8 cellular contexts compared by ENCODE assay signal in the genomic region with DNA sequence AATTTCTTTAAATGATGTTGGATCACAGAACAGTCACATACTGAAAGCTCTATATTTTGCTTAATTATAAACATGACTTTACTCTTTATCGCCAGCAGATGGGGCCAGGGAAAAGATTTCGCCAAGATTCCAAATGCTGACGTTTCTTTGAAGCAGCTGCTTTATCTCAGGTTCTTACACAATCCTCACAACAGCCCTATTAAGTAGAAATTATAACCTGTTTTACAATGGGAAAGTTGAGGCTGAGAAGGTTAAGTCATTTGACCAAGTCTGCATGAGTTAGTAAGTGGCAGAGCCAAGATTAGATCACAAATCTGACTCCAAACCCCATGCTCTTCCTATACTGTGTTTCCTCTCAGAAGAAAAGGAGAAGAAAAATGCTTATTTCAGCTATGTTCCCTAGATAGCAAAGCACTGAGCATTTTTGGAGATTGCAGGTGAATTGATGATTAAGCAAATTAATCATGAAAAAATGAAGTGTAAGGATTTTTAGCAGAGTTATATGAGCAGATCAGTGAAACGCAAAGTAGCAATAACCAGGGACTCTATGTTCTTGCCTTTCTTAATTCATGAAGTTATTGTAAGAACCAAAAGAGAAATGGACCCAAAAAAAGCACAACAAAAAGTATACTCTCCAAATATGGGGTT.
DNase-seq lines count a peak whose midpoint lies in the region; ATAC-seq, FAIRE-seq and TF ChIP-seq lines count a peak whose summit lies in the region.

No MANE protein-coding gene starts in this region.

- no peak overlapping the region for H3K4me3 ChIP-seq in GM12864 (ENCODE audit: low read depth, low read length)
- H3K4me3 ChIP-seq in endothelial cell of umbilical vein (replicated peaks in 1 of 3; ENCODE audit: insufficient read depth in 1 of 3, low read depth in 1 of 3, low read length in 3 of 3), result no peak overlapping the region

- FAIRE-seq in endothelial cell of umbilical vein (lab: Jason Lieb, UNC), result peak; percentile 68

- H3K4me1 ChIP-seq in endothelial cell of umbilical vein (ENCODE audit: control insufficient read depth, extremely low read depth, insufficient read depth, low read length), result no peaks in the 10 kb centered on the region

- peak; percentile 38 for TF ChIP-seq CTCF in GM12864 (IDR thresholded peaks at IDR 0.05; ENCODE audit: low read depth, low read length, missing control alignments)
- peak; percentile 13 to 24 for TF ChIP-seq CTCF in endothelial cell of umbilical vein (IDR thresholded peaks at IDR 0.05; ENCODE audit: extremely low read depth in 1 of 2, insufficient read depth in 1 of 2, low read depth in 1 of 2, low read length in 2 of 2)

- no peak overlapping the region for H2AFZ ChIP-seq in endothelial cell of umbilical vein (ENCODE audit: low read depth, low read length)

- H3K4me2 ChIP-seq in endothelial cell of umbilical vein (ENCODE audit: insufficient read depth, low read length), result no peak overlapping the region

- DNase-seq in 8988T, result peak; percentile 10
- no peak for DNase-seq in GM12864 (ENCODE audit: low read depth)
- DNase-seq in NCI-H82 treated with DMSO at 0.1 percent for 48 hours (lab: John Stamatoyannopoulos, UW; ENCODE audit: unreplicated experiment), result peak; percentile 25
- peak; percentile 37 for DNase-seq in endothelial cell of umbilical vein (ENCODE audit: low read depth, low spot score)
- DNase-seq in non-pigmented ciliary epithelial cell (ENCODE audit: low read depth), result peak; percentile 51
- DNase-seq in activated T-cell treated with anti-CD3 and anti-CD28 coated beads, Interleukin-2, amount 50 U/mL, for 48 hours, result no peak

- H3K9ac ChIP-seq in endothelial cell of umbilical vein (replicated peaks; ENCODE audit: extremely low read depth, insufficient read depth, low read length), result no peak overlapping the region

- BruUV-seq in endothelial cell of umbilical vein (replicated peaks; lab: Mats Ljungman, UMichigan), result no TSS peak

- intact Hi-C loops in endothelial cell of umbilical vein (cut with micrococcal nuclease), result loop anchor here (1.0 kb wide), 1 partner anchor 881 kb away; no protein-coding TSS in a partner anchor

- H3K9me3 ChIP-seq in endothelial cell of umbilical vein (replicated peaks; ENCODE audit: control insufficient read depth, insufficient read depth, low read length), result no peaks in the 10 kb centered on the region

- H3K36me3 ChIP-seq in endothelial cell of umbilical vein (ENCODE audit: control insufficient read depth in 2 of 2, extremely low read depth in 1 of 2, insufficient read depth in 2 of 2, low read length in 2 of 2), result no peaks in the 10 kb centered on the region

- H4K20me1 ChIP-seq in endothelial cell of umbilical vein (replicated peaks; ENCODE audit: control insufficient read depth, extremely low read depth, insufficient read depth, low read length), result no peaks in the 10 kb centered on the region

- TF ChIP-seq POLR2A in endothelial cell of umbilical vein (IDR thresholded peaks at IDR 0.05; ENCODE audit: low read depth, low read length), result no peak

- ATAC-seq in HG02885 (IDR thresholded peaks at IDR 0.05; ENCODE audit: poor library complexity, unreplicated experiment) (peak; percentile 77), GM18520 (IDR thresholded peaks at IDR 0.05; ENCODE audit: unreplicated experiment) (no peak)

- H3K27me3 ChIP-seq in endothelial cell of umbilical vein (ENCODE audit: control insufficient read depth in 2 of 2, insufficient read depth in 2 of 2, low read length in 2 of 2), result no peaks in the 10 kb centered on the region

- dilution Hi-C loops in endothelial cell of umbilical vein (cut with MboI; ENCODE audit: extremely low pct_ligation_motif_present, low sequenced_read_pairs), result no loop called here

- no peak overlapping the region for H3K27ac ChIP-seq in endothelial cell of umbilical vein (ENCODE audit: insufficient read depth, low read depth, low read length)

- CTCF ChIA-PET in endothelial cell of umbilical vein (lab: Charles Lee), result interaction anchor here (0.6 to 1.5 kb wide), 14 partner anchors 8 to 1618 kb away, joined by 3 to 10 read pairs (median 4); a partner anchor contains a TSS

- no peaks in the 10 kb centered on the region for H3K79me2 ChIP-seq in endothelial cell of umbilical vein (ENCODE audit: control insufficient read depth, insufficient read depth, low read length)

- POLR2A ChIA-PET in endothelial cell of umbilical vein (lab: Charles Lee), result no interaction called here

- no peaks in the 10 kb centered on the region for H3K9me1 ChIP-seq in endothelial cell of umbilical vein (replicated peaks; ENCODE audit: control insufficient read depth, extremely low read depth, insufficient read depth, low read length)

TF ChIP-seq in endothelial cell of umbilical vein, 7 proteins besides CTCF, POLR2A, EP300 and RAD21:
- TF ChIP-seq MYC (IDR thresholded peaks at IDR 0.05; ENCODE audit: low read depth, low read length) (no peak), POLR2AphosphoS5 (IDR thresholded peaks at IDR 0.05; ENCODE audit: insufficient read depth, low read depth, low read length) (no peak), EZH2 (IDR thresholded peaks at IDR 0.05; ENCODE audit: borderline replicate concordance, low read depth, low read length, severe bottlenecking) (no peak), FOS (IDR thresholded peaks at IDR 0.05; ENCODE audit: borderline replicate concordance, insufficient read depth, low read length) (no peak), GATA2 (IDR thresholded peaks at IDR 0.05; ENCODE audit: insufficient read depth, insufficient read length, low read depth, low read length) (no peak), JUN (IDR thresholded peaks at IDR 0.05; ENCODE audit: borderline replicate concordance, insufficient read depth, insufficient read length, low read depth) (no peak)
- TF ChIP-seq, protein P1, sequence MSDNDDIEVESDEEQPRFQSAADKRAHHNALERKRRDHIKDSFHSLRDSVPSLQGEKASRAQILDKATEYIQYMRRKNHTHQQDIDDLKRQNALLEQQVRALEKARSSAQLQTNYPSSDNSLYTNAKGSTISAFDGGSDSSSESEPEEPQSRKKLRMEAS (IDR thresholded peaks at IDR 0.05; ENCODE audit: insufficient read depth, insufficient read length), result no peak
TF ChIP-seq in endothelial cell of umbilical vein: peak in this region for 0.

Comparison
In these comparisons a context has a peak if more than half of its experiments do, and no peak if none do; other contexts are left out.
1. DNase-seq: peak in 8988T (single experiment), NCI-H82 treated with DMSO at 0.1 percent for 48 hours (single experiment), endothelial cell of umbilical vein (single experiment) and non-pigmented ciliary epithelial cell (single experiment); none in GM12864 (single experiment) and activated T-cell treated with anti-CD3 and anti-CD28 coated beads, Interleukin-2, amount 50 U/mL, for 48 hours (0 of 2).